ENCODE assay signal across 24 cellular contexts in the genomic region with DNA sequence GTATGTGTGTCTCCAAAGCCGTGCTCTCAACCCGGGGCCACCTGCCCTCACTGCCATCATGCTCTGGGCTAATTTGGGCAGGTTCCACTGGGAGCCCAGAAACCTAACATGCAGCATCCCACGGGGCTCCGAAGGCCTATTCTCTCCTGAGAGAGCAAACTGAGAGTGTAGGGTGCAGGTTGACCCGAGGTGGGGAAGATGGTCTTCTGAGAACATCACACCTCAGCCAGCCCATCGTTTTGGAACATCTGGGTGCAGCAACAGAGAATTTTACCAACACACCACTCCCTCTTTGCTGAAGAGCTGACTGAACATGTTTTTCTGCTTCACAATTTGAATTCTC.
A peak's percentile ranks its signal among the peaks of the same experiment; 100 is the strongest.
DNase-seq lines count a peak whose midpoint lies in the region; TF ChIP-seq lines count a peak whose summit lies in the region.
"Had no signal": no experiment of that assay in that cellular context is flagged by ENCODE, and none has a peak within 500 bp of the region (broad histone marks: within the 10 kb centered on the region; RNA-seq: fewer than 3 reads in every experiment).

No MANE protein-coding gene starts in this region.

- no peaks in the 10 kb centered on the region for H3K27me3 ChIP-seq in BLaER1
- H3K27me3 ChIP-seq in H9 (ENCODE audit: insufficient read depth, low read length), result no peaks in the 10 kb centered on the region
- no peaks in the 10 kb centered on the region for H3K27me3 ChIP-seq in esophagus muscularis mucosa
- no peaks in the 10 kb centered on the region for H3K27me3 ChIP-seq in trophoblast cell (ENCODE audit: insufficient read depth, low read length)
- H3K27me3 ChIP-seq: BE2C had no signal

- peak overlapping the region; percentile 38 for H3K4me2 ChIP-seq in BLaER1
- no peak overlapping the region for H3K4me2 ChIP-seq in H9 (ENCODE audit: insufficient read depth, insufficient read length, low read length)
- H3K4me2 ChIP-seq in trophoblast cell (ENCODE audit: low read length), result no peak overlapping the region

- H3K4me3 ChIP-seq in BLaER1 (no peak overlapping the region), esophagus muscularis mucosa (no peak overlapping the region), trophoblast cell (ENCODE audit: low read depth, low read length) (no peak overlapping the region)
- H3K4me3 ChIP-seq: GM12878 had no signal

- H3K36me3 ChIP-seq in BLaER1, result no peaks in the 10 kb centered on the region
- no peaks in the 10 kb centered on the region for H3K36me3 ChIP-seq in esophagus muscularis mucosa
- no peaks in the 10 kb centered on the region for H3K36me3 ChIP-seq in trophoblast cell (ENCODE audit: control insufficient read depth in 1 of 2, insufficient read depth in 2 of 2, low read length in 2 of 2)
- H3K36me3 ChIP-seq: BE2C had no signal

- no peak overlapping the region for H2BK20ac ChIP-seq in H9 (ENCODE audit: low read depth, low read length, poor library complexity, severe bottlenecking)

- H3K4ac ChIP-seq in H9 (ENCODE audit: low read depth, low read length) (no peak overlapping the region), trophoblast cell (ENCODE audit: low read depth, low read length) (no peak overlapping the region)

- H2BK120ac ChIP-seq in H9 (ENCODE audit: low read depth, low read length, poor library complexity, severe bottlenecking) (no peak overlapping the region), trophoblast cell (ENCODE audit: insufficient read depth, low read length, poor library complexity) (no peak overlapping the region)

- H3K4me1 ChIP-seq in BLaER1, result peaks cover 35% of the 10 kb centered on the region
- H3K4me1 ChIP-seq in H9 (ENCODE audit: insufficient read depth, low read length), result peaks cover 2% of the 10 kb centered on the region; the same call in 1 of the 2 replicates
- no peaks in the 10 kb centered on the region for H3K4me1 ChIP-seq in esophagus muscularis mucosa
- peaks cover 2 to 6% of the 10 kb centered on the region in 2 experiments for H3K4me1 ChIP-seq in trophoblast cell (ENCODE audit: control insufficient read depth in 1 of 2, insufficient read depth in 2 of 2, low read length in 2 of 2)
- H3K4me1 ChIP-seq: BE2C had no signal

- H3K4me3 Mint-ChIP-seq in H9, result no peak overlapping the region
- H3K4me3 Mint-ChIP-seq: CD14-positive monocyte; CD4-positive, alpha-beta memory T cell; CD4-positive, CD25-positive, alpha-beta regulatory T cell; CD8-positive, alpha-beta memory T cell had no signal

- H3K23me2 ChIP-seq in H9 (ENCODE audit: insufficient read length, low read depth, low read length, poor library complexity, severe bottlenecking), result no peaks in the 10 kb centered on the region

- H4K91ac ChIP-seq in H9 (ENCODE audit: insufficient read length, low read depth, low read length) (no peak overlapping the region), trophoblast cell (ENCODE audit: low read depth, low read length) (no peak overlapping the region)

- no peak overlapping the region for H3K56ac ChIP-seq in H9 (ENCODE audit: insufficient read length, low read depth, low read length)

- H4K12ac ChIP-seq in trophoblast cell (ENCODE audit: low read depth, low read length), result no peak overlapping the region

- no peak overlapping the region for H4K5ac ChIP-seq in H9 (ENCODE audit: insufficient read length, low read depth, low read length)

- H3K18ac ChIP-seq in H9 (ENCODE audit: insufficient read length, low read depth, low read length) (no peak overlapping the region), trophoblast cell (ENCODE audit: low read length) (no peak overlapping the region)

- H3K27ac ChIP-seq in BLaER1 (peak overlapping the region; percentile 24; the same call in 1 of the 2 replicates), H9 (ENCODE audit: insufficient read length, low read depth, low read length) (no peak overlapping the region), esophagus muscularis mucosa (replicated peaks in 1 of 4) (no peak overlapping the region), trophoblast cell (ENCODE audit: low read depth, low read length) (no peak overlapping the region)

- H3K9ac ChIP-seq in BLaER1 (no peak overlapping the region), H9 (ENCODE audit: extremely low read depth, insufficient read length, low read length) (no peak overlapping the region), trophoblast cell (ENCODE audit: low read length) (no peak overlapping the region)

- H3K23ac ChIP-seq in H9 (ENCODE audit: insufficient read length, low read depth, low read length) (no peak overlapping the region), trophoblast cell (ENCODE audit: low read length) (no peak overlapping the region)

- no peak overlapping the region for H2BK12ac ChIP-seq in H9 (ENCODE audit: insufficient read length, low read depth, low read length)
- H2BK12ac ChIP-seq in trophoblast cell (ENCODE audit: low read length), result peak overlapping the region; percentile 58

- H3K79me1 ChIP-seq in H9 (ENCODE audit: insufficient read depth, low read depth, low read length, poor library complexity, severe bottlenecking) (no peaks in the 10 kb centered on the region), trophoblast cell (ENCODE audit: low read length) (peaks cover 2% of the 10 kb centered on the region)

- no peaks in the 10 kb centered on the region; a peak in 2 of 5 replicates for H3K9me3 Mint-ChIP-seq in H9
- H3K9me3 Mint-ChIP-seq: CD4-positive, alpha-beta memory T cell; CD4-positive, CD25-positive, alpha-beta regulatory T cell; CD8-positive, alpha-beta memory T cell had no signal

- no peak overlapping the region for H3T11ph ChIP-seq in H9 (ENCODE audit: low read length)

- WGBS in H9 (ENCODE audit: extremely low coverage, insufficient read length, low lambda C conversion rate), result no CpG with 5 or more reads among the region's 6 CpGs
- 93% methylated on average over 6 of the region's 6 CpGs for WGBS in esophagus muscularis mucosa
- WGBS in trophoblast cell (ENCODE audit: extremely low coverage, insufficient coverage, insufficient read length), result no CpG with 5 or more reads among the region's 6 CpGs

- H2BK5ac ChIP-seq in H9 (ENCODE audit: insufficient read length, low read length) (no peak overlapping the region), trophoblast cell (ENCODE audit: low read depth, low read length, poor library complexity) (no peak overlapping the region)

- H3K79me2 ChIP-seq in H9 (ENCODE audit: insufficient read depth, low read length) (no peaks in the 10 kb centered on the region), trophoblast cell (ENCODE audit: control insufficient read depth, insufficient read depth, low read length, poor library complexity) (no peaks in the 10 kb centered on the region)

- H3K9me3 ChIP-seq in BLaER1 (peaks cover 14% of the 10 kb centered on the region), H9 (ENCODE audit: control insufficient read depth, low read depth, low read length) (no peaks in the 10 kb centered on the region), esophagus muscularis mucosa (no peaks in the 10 kb centered on the region), trophoblast cell (ENCODE audit: insufficient read depth, low read depth, low read length) (no peaks in the 10 kb centered on the region)
- H3K9me3 ChIP-seq: BE2C had no signal

- intact Hi-C loops in esophagus muscularis mucosa (cut with DNase I), result no loop called here

- H3K36me3 Mint-ChIP-seq in H9 (ENCODE audit: insufficient read depth in 1 of 3, low read depth in 3 of 3), result no peaks in the 10 kb centered on the region; a peak in 1 of 7 replicates
- H3K36me3 Mint-ChIP-seq: CD14-positive monocyte; CD4-positive, alpha-beta memory T cell; CD4-positive, CD25-positive, alpha-beta regulatory T cell; CD8-positive, alpha-beta memory T cell had no signal

- H3K14ac ChIP-seq in H9 (ENCODE audit: insufficient read depth, low read length) (peak overlapping the region; percentile 13; the same call in 1 of the 2 replicates), trophoblast cell (ENCODE audit: low read length) (no peak overlapping the region)

- TF ChIP-seq EP300 in esophagus muscularis mucosa (IDR thresholded peaks at IDR 0.05), result no peak

- H2AFZ ChIP-seq in H9 (ENCODE audit: low read length), result no peak overlapping the region
- H2AFZ ChIP-seq in trophoblast cell (ENCODE audit: insufficient read depth, low read length, poor library complexity), result no peak overlapping the region

- TF ChIP-seq CTCF in H9 (conservative IDR thresholded peaks at IDR 0.05) (no peak), esophagus muscularis mucosa (IDR thresholded peaks at IDR 0.05) (no peak)

- H2BK15ac ChIP-seq in H9 (ENCODE audit: low read depth, low read length), result no peak overlapping the region

- H3K27me3 Mint-ChIP-seq in H9 (ENCODE audit: low read depth), result no peaks in the 10 kb centered on the region
- H3K27me3 Mint-ChIP-seq: CD4-positive, CD25-positive, alpha-beta regulatory T cell had no signal

- no peak overlapping the region for H3K27ac Mint-ChIP-seq in H9
- H3K27ac Mint-ChIP-seq: CD14-positive monocyte; CD4-positive, alpha-beta memory T cell; CD4-positive, CD25-positive, alpha-beta regulatory T cell had no signal

- no peak overlapping the region for H4K8ac ChIP-seq in H9 (replicated peaks; ENCODE audit: insufficient read length, low read depth, low read length)
- no peak overlapping the region for H4K8ac ChIP-seq in trophoblast cell (ENCODE audit: low read depth, low read length)

- DNase-seq in H9 (no peak), esophagus muscularis mucosa (ENCODE audit: extremely low spot score) (peak; percentile 72), trophoblast cell (no peak), AG08396 (ENCODE audit: low spot score) (no peak), OCI-M1 (lab: John Stamatoyannopoulos, UW) (no peak)
- DNase-seq in effector CD4-positive, alpha-beta T cell, result no peak
- DNase-seq in effector CD8-positive, alpha-beta T cell (lab: John Stamatoyannopoulos, UW), result no peak
- DNase-seq: 8988T; BE2C; C1 segment of cervical spinal cord; CD4-positive, alpha-beta memory T cell; CD4-positive, CD25-positive, alpha-beta regulatory T cell; CD8-positive, alpha-beta memory T cell; COR-L47; DMS 273 treated with DMSO at 0.1 percent for 48 hours; DMS153; DMS53; DMS79; DND-41; EL; GDM1 had no signal

- H3K4me1 Mint-ChIP-seq in H9, result peaks cover 12 to 14% of the 10 kb centered on the region in 2 experiments
- H3K4me1 Mint-ChIP-seq: CD14-positive monocyte; CD4-positive, alpha-beta memory T cell; CD4-positive, CD25-positive, alpha-beta regulatory T cell; CD8-positive, alpha-beta memory T cell had no signal

- no peak for TF ChIP-seq POLR2A in esophagus muscularis mucosa (IDR thresholded peaks at IDR 0.05; ENCODE audit: low read depth)

- H4K20me1 ChIP-seq in BLaER1 (no peaks in the 10 kb centered on the region), H9 (ENCODE audit: control insufficient read depth, insufficient read depth, insufficient read length) (no peaks in the 10 kb centered on the region)

- H2AK5ac ChIP-seq in H9 (ENCODE audit: insufficient read length, low read length), result no peak overlapping the region
- H2AK5ac ChIP-seq in trophoblast cell (ENCODE audit: low read length), result no peak overlapping the region
